15 cellular contexts compared by ENCODE assay signal in genomic region chr21:38498057-38498833, GRCh38. TPM values are rescaled to one million over a fixed set of nuclear protein-coding genes. Genes with fewer than 3 reads are reported as not detected.
DNase-seq lines count a peak whose midpoint lies in the region; ATAC-seq, FAIRE-seq and TF ChIP-seq lines count a peak whose summit lies in the region.
"Had no signal": no experiment of that assay in that cellular context is flagged by ENCODE, and none has a peak within 500 bp of the region (broad histone marks: within the 10 kb centered on the region; RNA-seq: fewer than 3 reads in every experiment).

Gene ERG (minus strand): TSS chr21:38498477. CDS start chr21:38498380, 97 bp downstream.

- POLR2A ChIA-PET in HepG2 (lab: Yijun Ruan, JAX), result no interaction called here

- H4K20me1 ChIP-seq in HepG2 (ENCODE audit: insufficient read depth, low read length), result no peaks in the 10 kb centered on the region

- H3K4me2 ChIP-seq in HepG2 (ENCODE audit: low read depth, low read length) (no peak within 1 kb of the TSS), parathyroid adenoma (ENCODE audit: low read length) (no peak within 1 kb of the TSS)

- peak within 1 kb of the TSS; percentile 14 to 56 (median 30) for H3K4me3 ChIP-seq in liver (ENCODE audit: low read depth in 1 of 3, low read length in 3 of 3)
- H3K4me3 ChIP-seq in HepG2 (replicated peaks in 1 of 3; ENCODE audit: insufficient read depth in 1 of 3, low read depth in 2 of 3, low read length in 3 of 3), result no peak within 1 kb of the TSS
- peak within 1 kb of the TSS; percentile 48 for H3K4me3 ChIP-seq in parathyroid adenoma (ENCODE audit: low read depth, low read length)
- no peak within 1 kb of the TSS for H3K4me3 ChIP-seq in aorta (ENCODE audit: low read length in 2 of 2)

- no peak for TF ChIP-seq RAD21 in liver (IDR thresholded peaks at IDR 0.05)
- TF ChIP-seq RAD21 in HepG2 (CRISPR knock-in tag; IDR thresholded peaks at IDR 0.05), result no peak

- peaks cover 0 to 6% (median 3%) of the 10 kb centered on the region in 4 donors for H3K27me3 ChIP-seq in liver (ENCODE audit: control insufficient read depth in 4 of 4, insufficient read depth in 4 of 4, low read length in 3 of 4)
- H3K27me3 ChIP-seq in HepG2 (ENCODE audit: control insufficient read depth in 1 of 2, insufficient read depth in 2 of 2, low read length in 2 of 2), result peaks cover 1 to 9% of the 10 kb centered on the region in 2 experiments; a peak in 3 of 5 replicates
- no peaks in the 10 kb centered on the region for H3K27me3 ChIP-seq in parathyroid adenoma (ENCODE audit: control insufficient read depth, insufficient read depth, low read length)
- no peaks in the 10 kb centered on the region for H3K27me3 ChIP-seq in aorta (ENCODE audit: control insufficient read depth in 1 of 2, insufficient read depth in 2 of 2, low read length in 1 of 2)

- H3K4me1 ChIP-seq in liver (ENCODE audit: control insufficient read depth in 4 of 4, insufficient read depth in 4 of 4, low read length in 3 of 4), result no peaks in the 10 kb centered on the region
- no peaks in the 10 kb centered on the region for H3K4me1 ChIP-seq in HepG2 (ENCODE audit: insufficient read depth, low read length)
- no peaks in the 10 kb centered on the region for H3K4me1 ChIP-seq in parathyroid adenoma
- peaks cover 4 to 9% of the 10 kb centered on the region in 2 donors for H3K4me1 ChIP-seq in aorta (ENCODE audit: control insufficient read depth in 1 of 2, insufficient read depth in 2 of 2, low read length in 2 of 2)

- no peaks in the 10 kb centered on the region for H3K79me2 ChIP-seq in HepG2 (ENCODE audit: insufficient read depth, low read length)
- no peaks in the 10 kb centered on the region for H3K79me2 ChIP-seq in parathyroid adenoma

- no peak for FAIRE-seq in HepG2 (lab: Jason Lieb, UNC)
- FAIRE-seq: bronchial epithelial cell had no signal

- no peak for TF ChIP-seq CTCF in liver (IDR thresholded peaks at IDR 0.05; ENCODE audit: low read depth, low read length, missing input control)
- TF ChIP-seq CTCF in HepG2 (CRISPR knock-in tag; IDR thresholded peaks at IDR 0.05), result no peak
- no peak for TF ChIP-seq CTCF in parathyroid adenoma (IDR thresholded peaks at IDR 0.05)

- H3K36me3 ChIP-seq in liver (ENCODE audit: control insufficient read depth in 4 of 4, insufficient read depth in 3 of 4, low read depth in 1 of 4, low read length in 3 of 4) (peaks cover 0 to 2% (median 0%) of the 10 kb centered on the region in 4 donors), HepG2 (replicated peaks in 1 of 2; ENCODE audit: control insufficient read depth in 1 of 2, insufficient read depth in 2 of 2, low read length in 2 of 2) (no peaks in the 10 kb centered on the region), parathyroid adenoma (ENCODE audit: control insufficient read depth, insufficient read depth, low read length) (no peaks in the 10 kb centered on the region), aorta (ENCODE audit: control insufficient read depth in 1 of 2, insufficient read depth in 2 of 2, low read length in 1 of 2) (no peaks in the 10 kb centered on the region)

- H2AFZ ChIP-seq in HepG2 (ENCODE audit: low read length), result no peak within 1 kb of the TSS
- no peak within 1 kb of the TSS for H2AFZ ChIP-seq in parathyroid adenoma

- no peak within 1 kb of the TSS for H3K4me3 Mint-ChIP-seq in activated T-cell treated with anti-CD3 and anti-CD28 coated beads, Interleukin-2, amount 50 U/mL, for 4 hours

- WGBS in liver, result 62% methylated on average over 12 of the region's 12 CpGs
- WGBS in HepG2 (ENCODE audit: low lambda C conversion rate), result 64% methylated on average over 12 of the region's 12 CpGs
- WGBS in aorta, 2 donors, result 75 to 83% methylated on average over 12 of the region's 12 CpGs

- H3K36me3 Mint-ChIP-seq in activated T-cell treated with anti-CD3 and anti-CD28 coated beads, Interleukin-2, amount 50 U/mL, for 4 hours (ENCODE audit: insufficient read depth), result no peaks in the 10 kb centered on the region

- ATAC-seq in HepG2, result no peak
- ATAC-seq in left ventricle myocardium superior, result peak; percentile 73
- ATAC-seq in aorta (ENCODE audit: low FRiP score), result peak; percentile 62
- no peak for ATAC-seq in activated T-cell treated with anti-CD3 and anti-CD28 coated beads, Interleukin-2, amount 50 U/mL, for 4 hours

- no peaks in the 10 kb centered on the region for H3K9me3 ChIP-seq in liver (ENCODE audit: control insufficient read depth in 4 of 4, low read length in 3 of 4)
- no peaks in the 10 kb centered on the region for H3K9me3 ChIP-seq in HepG2 (ENCODE audit: low read length)
- H3K9me3 ChIP-seq in parathyroid adenoma (ENCODE audit: control insufficient read depth, low read length), result no peaks in the 10 kb centered on the region
- H3K9me3 ChIP-seq in aorta (ENCODE audit: control insufficient read depth, low read length), result no peaks in the 10 kb centered on the region

- TF ChIP-seq EP300 in HepG2 (IDR thresholded peaks at IDR 0.05; ENCODE audit: low read depth in 2 of 2, low read length in 2 of 2) (no peak), HepG2 (CRISPR knock-in tag; IDR thresholded peaks at IDR 0.05; ENCODE audit: borderline replicate concordance) (no peak)

- TF ChIP-seq POLR2A in HepG2 (IDR thresholded peaks at IDR 0.05; ENCODE audit: insufficient read depth in 1 of 2, low read depth in 2 of 2, low read length in 2 of 2), result no peak

- H3K27ac ChIP-seq in liver (ENCODE audit: low read depth in 1 of 2, low read length in 2 of 2) (peak within 1 kb of the TSS; percentile 57 to 73), HepG2 (ENCODE audit: extremely low read length, insufficient read depth, low read length) (no peak within 1 kb of the TSS), parathyroid adenoma (peak within 1 kb of the TSS; percentile 77), aorta (ENCODE audit: low read depth in 1 of 2, low read length in 2 of 2) (peak within 1 kb of the TSS; percentile 10 to 95)

- H3K9ac ChIP-seq in liver (ENCODE audit: low read depth in 1 of 2, low read length in 2 of 2) (peak within 1 kb of the TSS; percentile 49 to 79), HepG2 (ENCODE audit: insufficient read depth, low read depth, low read length) (no peak within 1 kb of the TSS), parathyroid adenoma (no peak within 1 kb of the TSS)

- in situ Hi-C loops in HepG2 (cut with HindIII; ENCODE audit: extremely low pct_ligation_motif_present, low pct_unique_long_range_greater_than_20kb), result no loop called here

- DNase-seq in HepG2 (ENCODE audit: low spot score), result no peak
- DNase-seq in left ventricle myocardium superior, result peak; percentile 49
- no peak for DNase-seq in aorta
- DNase-seq in 8988T, result no peak
- no peak for DNase-seq in AG20443 (ENCODE audit: low spot score)
- DNase-seq in activated T-cell treated with anti-CD3 and anti-CD28 coated beads, Interleukin-2, amount 50 U/mL, for 4 hours, result no peak
- DNase-seq: ACHN; mesendoderm; stimulated activated CD4-positive, alpha-beta T cell treated with anti-CD3 and anti-CD28 coated beads, Interleukin-12 subunit alpha, Interleukin-12 subunit beta, amount 100 ng/mL, for 4 hours; stimulated activated CD8-positive, alpha-beta memory T cell treated with anti-CD3 and anti-CD28 coated beads, Interleukin-4, amount 100 ng/mL, for 48 hours had no signal

- H3K4me1 Mint-ChIP-seq in activated T-cell treated with anti-CD3 and anti-CD28 coated beads, Interleukin-2, amount 50 U/mL, for 4 hours (ENCODE audit: low read depth), result no peaks in the 10 kb centered on the region

- H3K9me3 Mint-ChIP-seq in activated T-cell treated with anti-CD3 and anti-CD28 coated beads, Interleukin-2, amount 50 U/mL, for 4 hours, result no peaks in the 10 kb centered on the region

- CTCF ChIA-PET in HepG2 (lab: Yijun Ruan, JAX; ENCODE audit: low intra/inter-chr PET ratio, low total read pairs), result no interaction called here

- intact Hi-C loops in HepG2 (cut with micrococcal nuclease; ENCODE audit: unreplicated experiment), result no loop called here
- intact Hi-C loops in left ventricle myocardium superior (cut with micrococcal nuclease), result loop anchor here (10.0 kb wide), 1 partner anchor 113 kb away; no protein-coding TSS in a partner anchor
- intact Hi-C loops in aorta (cut with DNase I), result loop anchor here (5.0 to 10.0 kb wide), 4 partner anchors 36 to 253 kb away; no protein-coding TSS in a partner anchor

- BruUV-seq in HepG2 (replicated peaks; lab: Mats Ljungman, UMichigan), result no TSS peak

- H3K27me3 Mint-ChIP-seq in activated T-cell treated with anti-CD3 and anti-CD28 coated beads, Interleukin-2, amount 50 U/mL, for 4 hours (ENCODE audit: low read depth), result peaks cover 49% of the 10 kb centered on the region

TF ChIP-seq in liver, 16 proteins besides CTCF, POLR2A, EP300 and RAD21:
- TF ChIP-seq SP1 (IDR thresholded peaks at IDR 0.05) (no peak), TAF1 (conservative IDR thresholded peaks at IDR 0.05) (no peak)
TF ChIP-seq in liver: peak in this region for 0.

TF ChIP-seq in HepG2, 621 proteins besides CTCF, POLR2A, EP300 and RAD21 (continues in another document):
- TF ChIP-seq BCL6 (CRISPR knock-in tag; IDR thresholded peaks at IDR 0.05), result no peak

RNA-seq across cellular contexts. Expression of gene ERG, which starts in this region (rescaled TPM):
- 1 to 10 TPM; 3.3 to 4.1 TPM for total RNA-seq in liver
- 1 to 10 TPM; 4.1 to 6.0 TPM for polyA plus RNA-seq in liver
- total RNA-seq in HepG2 (2016; rRNA removed; fragmentation: Illumina TruSeq; extraction: Trizol), result not detected in 2 replicates
- not detected in 2 replicates for total RNA-seq in HepG2 (2016; cell fraction: cytosol; rRNA removed; fragmentation: Illumina TruSeq; extraction: Trizol; ENCODE audit: low read depth)
- total RNA-seq in HepG2 (2016; cell fraction: insoluble cytoplasmic fraction; rRNA removed; fragmentation: Illumina TruSeq; extraction: Trizol), result not detected in 2 replicates
- total RNA-seq in HepG2 (2016; cell fraction: membrane; rRNA removed; fragmentation: Illumina TruSeq; extraction: Trizol), result not detected in 2 replicates
- not detected in 2 replicates for total RNA-seq in HepG2 (2016; cell fraction: nucleus; rRNA removed; fragmentation: Illumina TruSeq; extraction: Trizol)
- polyA plus RNA-seq in HepG2 (2011; rRNA removed), result not detected in 2 replicates
- not detected in 2 replicates for polyA plus RNA-seq in HepG2 (2011; cell fraction: cytosol; rRNA removed)
- not detected in 2 replicates for polyA plus RNA-seq in HepG2 (2011; cell fraction: nucleus; rRNA removed)
- not detected in 2 replicates for polyA plus RNA-seq in HepG2 (2012)
- not detected in 2 replicates for polyA plus RNA-seq in HepG2 (2016; cell fraction: cytosol; fragmentation: Illumina TruSeq; extraction: Trizol; ENCODE audit: low read depth)
- not detected in 2 replicates for polyA plus RNA-seq in HepG2 (2016; cell fraction: insoluble cytoplasmic fraction; fragmentation: Illumina TruSeq; extraction: Trizol; ENCODE audit: low read depth)
- polyA plus RNA-seq in HepG2 (2016; cell fraction: membrane; fragmentation: Illumina TruSeq; extraction: Trizol; ENCODE audit: low read depth), result not detected in 2 replicates
- polyA plus RNA-seq in HepG2 (2016; cell fraction: nucleus; fragmentation: Illumina TruSeq; extraction: Trizol; ENCODE audit: insufficient read depth, low read depth), result not detected in 2 replicates
- not detected in 2 replicates for polyA minus RNA-seq in HepG2 (2011; rRNA and poly(A)+ RNA removed; ENCODE audit: low replicate concordance)
- not detected in 2 replicates for polyA minus RNA-seq in HepG2 (2011; cell fraction: cytosol; rRNA and poly(A)+ RNA removed)
- not detected in 2 replicates for polyA minus RNA-seq in HepG2 (2011; cell fraction: nucleus; rRNA and poly(A)+ RNA removed)
- total RNA-seq in left ventricle myocardium superior, result 19.3 TPM
- 100 to 1,000 TPM; 113 to 133 TPM for total RNA-seq in aorta
- 10 to 100 TPM; 33.5 to 59.6 TPM for polyA plus RNA-seq in aorta
- total RNA-seq in activated T-cell treated with anti-CD3 and anti-CD28 coated beads, Interleukin-2, amount 50 U/mL, for 4 hours, result under 1 TPM in 1 of 3 donors, not detected in 2; 0.18 TPM
- total RNA-seq: fibroblast of villous mesenchyme, LHCN-M2 had no signal

Comparison
In these comparisons a context has a peak if more than half of its experiments do, and no peak if none do; other contexts are left out.
1. RNA of gene ERG (polyA plus RNA-seq): 33.5 to 59.6 TPM in aorta; 4.1 to 6.0 TPM in liver and not detected in HepG2; every median in the first group is over 4 times any median in the second.
2. H3K4me3 ChIP-seq: peak in liver (3 of 3) and parathyroid adenoma (single experiment); none in HepG2 (0 of 3) and aorta (0 of 2).
3. H3K9ac ChIP-seq: peak in liver (2 of 2); none in HepG2 (single experiment) and parathyroid adenoma (single experiment).
4. ATAC-seq: peak in left ventricle myocardium superior (single experiment) and aorta (single experiment); none in HepG2 (single experiment) and activated T-cell treated with anti-CD3 and anti-CD28 coated beads, Interleukin-2, amount 50 U/mL, for 4 hours (0 of 2).